28 cellular contexts compared by ENCODE assay signal in genomic region chr1:240423525-240423924, GRCh38.
"Had no signal": no experiment of that assay in that cellular context is flagged by ENCODE, and none has a peak within 500 bp of the region (broad histone marks: within the 10 kb centered on the region; RNA-seq: fewer than 3 reads in every experiment).

No MANE protein-coding gene starts in this region.

- ATAC-seq: naive thymus-derived CD8-positive, alpha-beta T cell; natural killer cell treated with Interleukin-12 subunit alpha and Interleukin-12 subunit beta and Interleukin-15 and Interleukin-18, amount 100 ng/mL, for 72 hours; right cardiac atrium; sciatic nerve; stimulated activated effector memory CD8-positive, alpha-beta T cell treated with anti-CD3 and anti-CD28 coated beads, Interleukin-12 subunit alpha, Interleukin-12 subunit beta, amount 100 ng/mL, for 72 hours; stimulated activated naive B cell treated with anti-CD40 and anti-IgM and Interleukin-4, amounts not matched to agents 10 μg/mL and 1 μg/mL and 100 μg/mL, for 72 hours had no signal

- H3K4me2 ChIP-seq: neural progenitor cell had no signal

- H3K36me3 ChIP-seq: neural progenitor cell, ovary, prostate gland, stomach, thoracic aorta, thyroid gland, tibial nerve, upper lobe of left lung, vagina had no signal

- H3K27me3 Mint-ChIP-seq: naive B cell; stimulated activated naive B cell treated with anti-CD40 and anti-IgM and Interleukin-4, amounts not matched to agents 10 μg/mL and 1 μg/mL and 100 μg/mL, for 72 hours; stimulated activated naive CD8-positive, alpha-beta T cell treated with anti-CD3 and anti-CD28 coated beads, Interleukin-15, Interleukin-2, amounts not matched to agents 100 ng/mL and 50 ng/mL, for 24 hours had no signal

- FAIRE-seq: small intestine, urothelium cell line had no signal

- H3K4me1 Mint-ChIP-seq: naive B cell; naive thymus-derived CD8-positive, alpha-beta T cell; neural progenitor cell; stimulated activated effector memory CD8-positive, alpha-beta T cell treated with anti-CD3 and anti-CD28 coated beads, Interleukin-12 subunit alpha, Interleukin-12 subunit beta, amount 100 ng/mL, for 72 hours; stimulated activated naive B cell treated with anti-CD40 and anti-IgM and Interleukin-4, amounts not matched to agents 10 μg/mL and 1 μg/mL and 100 μg/mL, for 72 hours had no signal

- H3K27me3 ChIP-seq: neural progenitor cell, ovary, stomach, thyroid gland, tibial nerve, upper lobe of left lung, vagina had no signal

- H3K36me3 Mint-ChIP-seq: naive B cell; naive thymus-derived CD8-positive, alpha-beta T cell; natural killer cell treated with Interleukin-12 subunit alpha and Interleukin-12 subunit beta and Interleukin-15 and Interleukin-18, amount 100 ng/mL, for 72 hours; stimulated activated effector memory CD8-positive, alpha-beta T cell treated with anti-CD3 and anti-CD28 coated beads, Interleukin-12 subunit alpha, Interleukin-12 subunit beta, amount 100 ng/mL, for 72 hours; stimulated activated naive B cell treated with anti-CD40 and anti-IgM and Interleukin-4, amounts not matched to agents 10 μg/mL and 1 μg/mL and 100 μg/mL, for 72 hours had no signal

- H3K4me3 ChIP-seq: neural progenitor cell, ovary, prostate gland, stomach, thoracic aorta, thyroid gland, tibial nerve, upper lobe of left lung, vagina had no signal

- H3K27ac Mint-ChIP-seq: naive B cell; naive thymus-derived CD8-positive, alpha-beta T cell; natural killer cell treated with Interleukin-12 subunit alpha and Interleukin-12 subunit beta and Interleukin-15 and Interleukin-18, amount 100 ng/mL, for 72 hours; neural progenitor cell; stimulated activated effector memory CD8-positive, alpha-beta T cell treated with anti-CD3 and anti-CD28 coated beads, Interleukin-12 subunit alpha, Interleukin-12 subunit beta, amount 100 ng/mL, for 72 hours; stimulated activated naive B cell treated with anti-CD40 and anti-IgM and Interleukin-4, amounts not matched to agents 10 μg/mL and 1 μg/mL and 100 μg/mL, for 72 hours; stimulated activated naive CD8-positive, alpha-beta T cell treated with anti-CD3 and anti-CD28 coated beads, Interleukin-15, Interleukin-2, amounts not matched to agents 100 ng/mL and 50 ng/mL, for 24 hours had no signal

- H3K4me1 ChIP-seq: neural progenitor cell, parathyroid adenoma, prostate gland, stomach, thyroid gland, tibial nerve, upper lobe of left lung, vagina had no signal

- H3K9me3 ChIP-seq: ovary, prostate gland, stomach, thoracic aorta, thyroid gland, tibial nerve, upper lobe of left lung, vagina had no signal

- DNase-seq: naive B cell; naive thymus-derived CD8-positive, alpha-beta T cell; occipital lobe; ovary; posterior cingulate gyrus; right cardiac atrium; small intestine; stimulated activated CD4-positive, alpha-beta T cell treated with anti-CD3 and anti-CD28 coated beads, Interleukin-15, amount 100 ng/mL, for 24 hours; stimulated activated CD4-positive, alpha-beta T cell treated with anti-CD3 and anti-CD28 coated beads, Interleukin-2, amount 100 ng/mL, for 24 hours; stimulated activated CD4-positive, alpha-beta T cell treated with anti-CD3 and anti-CD28 coated beads, Interleukin-2, amount 100 ng/mL, for 48 hours; stimulated activated CD4-positive, alpha-beta T cell treated with anti-CD3 and anti-CD28 coated beads, Interleukin-4, amount 100 ng/mL, for 24 hours; stimulated activated naive B cell treated with anti-CD40 and anti-IgM and Interleukin-4, amounts not matched to agents 10 μg/mL and 1 μg/mL and 100 μg/mL, for 72 hours; stimulated activated naive CD4-positive, alpha-beta T cell treated with Interleukin-2 at 50 U/mL for 16 hours; stomach; thyroid gland; trophoblast cell; upper lobe of left lung had no signal

- H3K4me3 Mint-ChIP-seq: naive B cell; naive thymus-derived CD8-positive, alpha-beta T cell; natural killer cell treated with Interleukin-12 subunit alpha and Interleukin-12 subunit beta and Interleukin-15 and Interleukin-18, amount 100 ng/mL, for 72 hours; neural progenitor cell; stimulated activated effector memory CD8-positive, alpha-beta T cell treated with anti-CD3 and anti-CD28 coated beads, Interleukin-12 subunit alpha, Interleukin-12 subunit beta, amount 100 ng/mL, for 72 hours; stimulated activated naive B cell treated with anti-CD40 and anti-IgM and Interleukin-4, amounts not matched to agents 10 μg/mL and 1 μg/mL and 100 μg/mL, for 72 hours; stimulated activated naive CD8-positive, alpha-beta T cell treated with anti-CD3 and anti-CD28 coated beads, Interleukin-15, Interleukin-2, amounts not matched to agents 100 ng/mL and 50 ng/mL, for 24 hours had no signal

- H3K9ac ChIP-seq: neural progenitor cell, parathyroid adenoma had no signal

- H3K9me3 Mint-ChIP-seq: natural killer cell treated with Interleukin-12 subunit alpha and Interleukin-12 subunit beta and Interleukin-15 and Interleukin-18, amount 100 ng/mL, for 72 hours; neural progenitor cell; stimulated activated naive CD8-positive, alpha-beta T cell treated with anti-CD3 and anti-CD28 coated beads, Interleukin-15, Interleukin-2, amounts not matched to agents 100 ng/mL and 50 ng/mL, for 24 hours had no signal

- H2AFZ ChIP-seq: neural progenitor cell, parathyroid adenoma had no signal

- H3K27ac ChIP-seq: neural progenitor cell, ovary, parathyroid adenoma, prostate gland, stomach, thoracic aorta, thyroid gland, tibial nerve, upper lobe of left lung, vagina had no signal

- H3K79me2 ChIP-seq: parathyroid adenoma had no signal
